Comparison of ENCODE assay signal across 16 cellular contexts in genomic region chr7:144775735-144776134, GRCh38.
DNase-seq lines count a peak whose midpoint lies in the region; ATAC-seq and TF ChIP-seq lines count a peak whose summit lies in the region.
"Had no signal": no experiment of that assay in that cellular context is flagged by ENCODE, and none has a peak within 500 bp of the region (broad histone marks: within the 10 kb centered on the region; RNA-seq: fewer than 3 reads in every experiment).

No MANE protein-coding gene starts in this region.

- H3K79me2 ChIP-seq in Loucy (ENCODE audit: insufficient read depth, low read length) (no peaks in the 10 kb centered on the region), MM.1S (ENCODE audit: low read length) (no peaks in the 10 kb centered on the region)

- peaks cover 25% of the 10 kb centered on the region for H3K4me1 Mint-ChIP-seq in memory B cell
- peaks cover 19% of the 10 kb centered on the region for H3K4me1 Mint-ChIP-seq in nephron

- intact Hi-C loops in left cardiac atrium (cut with DNase I), result no loop called here

- peak overlapping the region; percentile 22; the same call in 1 of the 2 replicates for H2AFZ ChIP-seq in Loucy (ENCODE audit: low read length)
- no peak overlapping the region for H2AFZ ChIP-seq in MM.1S (ENCODE audit: low read length)
- H2AFZ ChIP-seq: GM23248 had no signal

- H3F3A ChIP-seq in Loucy (ENCODE audit: low read depth) (no peaks in the 10 kb centered on the region), MM.1S (ENCODE audit: insufficient read depth, low read length) (no peaks in the 10 kb centered on the region)

- ATAC-seq in memory B cell (ENCODE audit: low read depth) (no peak), left cardiac atrium (no peak)
- ATAC-seq: CD8-positive, alpha-beta T cell; HepG2 had no signal

- H3K4me3 Mint-ChIP-seq in memory B cell (no peak overlapping the region), nephron (no peak overlapping the region)
- H3K4me3 Mint-ChIP-seq: B cell; CD8-positive, alpha-beta T cell had no signal

- no peaks in the 10 kb centered on the region for H3K27me3 Mint-ChIP-seq in memory B cell
- H3K27me3 Mint-ChIP-seq in nephron (ENCODE audit: low read depth), result no peaks in the 10 kb centered on the region
- H3K27me3 Mint-ChIP-seq: B cell had no signal

- no peak overlapping the region for H3K27ac ChIP-seq in MM.1S (ENCODE audit: low read length)
- H3K27ac ChIP-seq: BLaER1 treated with 17β-estradiol and CSF1 and Interleukin-3, amounts not matched to agents 10 nM and 100 nM; GM23248 had no signal

- peaks cover 4% of the 10 kb centered on the region for H3K4me1 ChIP-seq in Loucy (ENCODE audit: insufficient read depth, low read length, poor library complexity, severe bottlenecking)
- H3K4me1 ChIP-seq in MM.1S (ENCODE audit: low read length), result no peaks in the 10 kb centered on the region
- H3K4me1 ChIP-seq: HAP-1 had no signal

- H3K27me3 ChIP-seq in Loucy (ENCODE audit: insufficient read depth, low read length, poor library complexity, severe bottlenecking) (no peaks in the 10 kb centered on the region), MM.1S (replicated peaks; ENCODE audit: insufficient read depth, low read length) (no peaks in the 10 kb centered on the region)
- H3K27me3 ChIP-seq: BLaER1 treated with 17β-estradiol and CSF1 and Interleukin-3, amounts not matched to agents 10 nM and 100 nM had no signal

- no peaks in the 10 kb centered on the region for H3K9me2 ChIP-seq in Loucy (replicated peaks; ENCODE audit: low read depth, low read length)
- H3K9me2 ChIP-seq in MM.1S (replicated peaks; ENCODE audit: insufficient read depth, low read length), result no peaks in the 10 kb centered on the region

- H3K9me3 Mint-ChIP-seq in memory B cell (peaks cover 5% of the 10 kb centered on the region), nephron (peaks cover 3% of the 10 kb centered on the region)
- H3K9me3 Mint-ChIP-seq: CD8-positive, alpha-beta T cell had no signal

- no peak overlapping the region for H3K9ac ChIP-seq in Loucy (ENCODE audit: low read depth, low read length, poor library complexity, severe bottlenecking)
- no peak overlapping the region for H3K9ac ChIP-seq in MM.1S (ENCODE audit: low read length)
- H3K9ac ChIP-seq: BLaER1 treated with 17β-estradiol and CSF1 and Interleukin-3, amounts not matched to agents 10 nM and 100 nM; GM23248 had no signal

- H3K36me3 Mint-ChIP-seq in memory B cell, result peaks cover 7% of the 10 kb centered on the region
- no peaks in the 10 kb centered on the region for H3K36me3 Mint-ChIP-seq in nephron (ENCODE audit: low read depth)
- H3K36me3 Mint-ChIP-seq: CD8-positive, alpha-beta T cell had no signal

- TF ChIP-seq CTCF in Loucy (conservative IDR thresholded peaks at IDR 0.05; ENCODE audit: low read length) (no peak), nephron (IDR thresholded peaks at IDR 0.05; ENCODE audit: unreplicated experiment in 3 of 3) (no peak), MM.1S (IDR thresholded peaks at IDR 0.05; ENCODE audit: low read length) (no peak)

- DNase-seq in kidney tubule cell (ENCODE audit: low spot score), result peak; percentile 8
- DNase-seq in memory B cell (ENCODE audit: low spot score in 2 of 2), result no peak
- no peak for DNase-seq in MM.1S
- no peak for DNase-seq in left cardiac atrium
- DNase-seq in activated naive CD4-positive, alpha-beta T cell (lab: John Stamatoyannopoulos, UW), result no peak
- DNase-seq: Calu3; CD8-positive, alpha-beta T cell; DMS79 treated with DMSO at 0.1 percent for 48 hours; GF-D8; GM23248 had no signal

- H3K9me3 ChIP-seq in Loucy (ENCODE audit: insufficient read depth, low read depth, low read length) (no peaks in the 10 kb centered on the region), MM.1S (replicated peaks; ENCODE audit: insufficient read depth, low read length) (no peaks in the 10 kb centered on the region)
- H3K9me3 ChIP-seq: BLaER1 treated with 17β-estradiol and CSF1 and Interleukin-3, amounts not matched to agents 10 nM and 100 nM; HAP-1 had no signal

- H4K20me1 ChIP-seq in Loucy (ENCODE audit: insufficient read depth, low read length, poor library complexity, severe bottlenecking), result no peaks in the 10 kb centered on the region
- no peaks in the 10 kb centered on the region for H4K20me1 ChIP-seq in MM.1S (ENCODE audit: insufficient read depth, low read length)
- H4K20me1 ChIP-seq: BLaER1 treated with 17β-estradiol and CSF1 and Interleukin-3, amounts not matched to agents 10 nM and 100 nM had no signal

- H3K27ac Mint-ChIP-seq in memory B cell (peak overlapping the region; percentile 2), nephron (peak overlapping the region; percentile 53 to 73 (median 57))
- H3K27ac Mint-ChIP-seq: B cell; CD8-positive, alpha-beta T cell had no signal

- peak overlapping the region; percentile 14 for H3K4me2 ChIP-seq in Loucy (ENCODE audit: low read depth, low read length, poor library complexity, severe bottlenecking)
- H3K4me2 ChIP-seq in MM.1S (ENCODE audit: low read depth, low read length), result no peak overlapping the region
- H3K4me2 ChIP-seq: BLaER1 treated with 17β-estradiol and CSF1 and Interleukin-3, amounts not matched to agents 10 nM and 100 nM had no signal

- H3K4me3 ChIP-seq in Loucy (ENCODE audit: low read length, poor library complexity, severe bottlenecking) (no peak overlapping the region), MM.1S (ENCODE audit: low read length) (no peak overlapping the region)
- H3K4me3 ChIP-seq: BLaER1 treated with 17β-estradiol and CSF1 and Interleukin-3, amounts not matched to agents 10 nM and 100 nM; GM23248; HAP-1 had no signal

- H3K36me3 ChIP-seq in Loucy (ENCODE audit: insufficient read depth, low read length) (no peaks in the 10 kb centered on the region), MM.1S (replicated peaks; ENCODE audit: insufficient read depth, low read length) (no peaks in the 10 kb centered on the region)
- H3K36me3 ChIP-seq: BLaER1 treated with 17β-estradiol and CSF1 and Interleukin-3, amounts not matched to agents 10 nM and 100 nM; HAP-1 had no signal
